Comparison of ENCODE assay signal across 1 cellular context in genomic region chr17:43013296-43013695, GRCh38.
TF ChIP-seq lines count a peak whose summit lies in the region.

No MANE protein-coding gene starts in this region.

TF ChIP-seq in H1, 55 proteins besides CTCF, POLR2A, EP300 and RAD21:
- TF ChIP-seq TEAD4 (IDR thresholded peaks at IDR 0.05; ENCODE audit: low read depth, low read length): no peak
- TF ChIP-seq BRCA1 (IDR thresholded peaks at IDR 0.05; ENCODE audit: low read depth, low read length): no peak
- TF ChIP-seq MAFK (IDR thresholded peaks at IDR 0.05; ENCODE audit: low read depth, low read length): no peak
- TF ChIP-seq SRF (IDR thresholded peaks at IDR 0.05; ENCODE audit: low read depth, low read length): no peak
- TF ChIP-seq TBP (IDR thresholded peaks at IDR 0.05; ENCODE audit: low read depth, low read length): no peak
- no peak for TF ChIP-seq TAF1 (IDR thresholded peaks at IDR 0.05; ENCODE audit: low read depth, low read length)
- TF ChIP-seq KDM4A (IDR thresholded peaks at IDR 0.05; ENCODE audit: low read depth, low read length, severe bottlenecking): no peak
- no peak for TF ChIP-seq NANOG (IDR thresholded peaks at IDR 0.05; ENCODE audit: insufficient read depth, low read depth, low read length, poor library complexity, severe bottlenecking)
- no peak for TF ChIP-seq RXRA (IDR thresholded peaks at IDR 0.05; ENCODE audit: insufficient read depth, low read depth, low read length)
- no peak for TF ChIP-seq SAP30 (IDR thresholded peaks at IDR 0.05; ENCODE audit: insufficient read depth, insufficient replicate concordance, low read length)
- TF ChIP-seq FOSL1 (IDR thresholded peaks at IDR 0.05; ENCODE audit: insufficient read depth, low read depth, low read length): no peak
- TF ChIP-seq ZNF274 (IDR thresholded peaks at IDR 0.05; ENCODE audit: borderline replicate concordance, extremely low read depth, low read length): no peak
- TF ChIP-seq TAF7 (optimal IDR thresholded peaks at IDR 0.05; ENCODE audit: borderline replicate concordance, low read depth, low read length): no peak
- TF ChIP-seq SP4 (IDR thresholded peaks at IDR 0.05; ENCODE audit: low read length): no peak
- no peak for TF ChIP-seq CHD2 (IDR thresholded peaks at IDR 0.05; ENCODE audit: low read length)
- no peak for TF ChIP-seq SUZ12 (IDR thresholded peaks at IDR 0.05; ENCODE audit: low read length)
- no peak for TF ChIP-seq RFX5 (IDR thresholded peaks at IDR 0.05; ENCODE audit: borderline replicate concordance, low read depth, low read length)
- TF ChIP-seq HDAC6 (IDR thresholded peaks at IDR 0.05; ENCODE audit: low read depth, low read length): no peak
- no peak for TF ChIP-seq ATF2 (IDR thresholded peaks at IDR 0.05; ENCODE audit: low read length)
- no peak for TF ChIP-seq CHD7 (IDR thresholded peaks at IDR 0.05; ENCODE audit: insufficient replicate concordance, low read length)
